ENCODE assay signal across 16 cellular contexts in the genomic region with DNA sequence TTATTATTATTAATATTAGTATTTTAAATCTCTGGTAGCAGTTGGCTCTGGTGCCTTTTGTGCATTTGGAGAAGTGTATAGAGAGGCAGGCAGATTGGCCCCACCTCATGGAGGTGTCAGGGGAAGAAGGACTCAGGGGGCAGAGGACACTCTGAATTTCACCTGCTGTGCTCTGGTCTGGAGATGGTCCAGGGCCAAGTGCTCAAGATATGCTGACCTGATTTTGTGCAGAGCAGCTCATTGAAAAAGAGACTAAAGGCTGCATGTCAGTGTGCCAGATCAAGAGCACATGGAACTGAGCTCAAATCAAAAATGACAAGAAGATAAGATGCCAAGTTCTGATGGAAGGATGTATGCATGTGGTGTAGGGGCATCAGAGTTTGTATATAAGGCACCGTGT.
A peak's percentile ranks its signal among the peaks of the same experiment; 100 is the strongest.
DNase-seq lines count a peak whose midpoint lies in the region; TF ChIP-seq lines count a peak whose summit lies in the region.
"Had no signal": no experiment of that assay in that cellular context is flagged by ENCODE, and none has a peak within 500 bp of the region (broad histone marks: within the 10 kb centered on the region; RNA-seq: fewer than 3 reads in every experiment).

No MANE protein-coding gene starts in this region.

- H3K4me1 ChIP-seq in ascending aorta = peaks cover 11 to 37% of the 10 kb centered on the region in 2 donors
- peaks cover 0 to 4% of the 10 kb centered on the region in 2 experiments for H3K4me1 ChIP-seq in trophoblast cell (ENCODE audit: control insufficient read depth in 1 of 2, insufficient read depth in 2 of 2, low read length in 2 of 2)
- no peaks in the 10 kb centered on the region for H3K4me1 ChIP-seq in Peyer's patch
- no peaks in the 10 kb centered on the region for H3K4me1 ChIP-seq in suprapubic skin
- H3K4me1 ChIP-seq: A549, Caco-2 had no signal

- WGBS in trophoblast cell (ENCODE audit: extremely low coverage, insufficient coverage, insufficient read length) = no CpG with 5 or more reads among the region's 1 CpG
- WGBS in suprapubic skin = 90% methylated on average over 1 of the region's 1 CpG

- TF ChIP-seq CTCF in ascending aorta (IDR thresholded peaks at IDR 0.05) (no peak), Peyer's patch (IDR thresholded peaks at IDR 0.05) (no peak), suprapubic skin (IDR thresholded peaks at IDR 0.05) (no peak)

- TF ChIP-seq EP300 in suprapubic skin (IDR thresholded peaks at IDR 0.05) = no peak

- no peaks in the 10 kb centered on the region for H3K27me3 ChIP-seq in ascending aorta
- H3K27me3 ChIP-seq in trophoblast cell (ENCODE audit: insufficient read depth, low read length) = no peaks in the 10 kb centered on the region
- H3K27me3 ChIP-seq in Peyer's patch = no peaks in the 10 kb centered on the region
- no peaks in the 10 kb centered on the region for H3K27me3 ChIP-seq in suprapubic skin

- H3K4me3 ChIP-seq in ascending aorta (no peak overlapping the region), trophoblast cell (ENCODE audit: low read depth, low read length) (no peak overlapping the region), Peyer's patch (no peak overlapping the region), suprapubic skin (no peak overlapping the region)
- H3K4me3 ChIP-seq: A549, GM23248, HAP-1 had no signal

- H2BK12ac ChIP-seq in trophoblast cell (ENCODE audit: low read length) = peak overlapping the region; percentile 15

- TF ChIP-seq POLR2A in Peyer's patch (IDR thresholded peaks at IDR 0.05) (no peak), suprapubic skin (IDR thresholded peaks at IDR 0.05) (no peak)

- no peak overlapping the region for H3K18ac ChIP-seq in trophoblast cell (ENCODE audit: low read length)

- H3K36me3 ChIP-seq in ascending aorta = no peaks in the 10 kb centered on the region
- H3K36me3 ChIP-seq in trophoblast cell (ENCODE audit: control insufficient read depth in 1 of 2, insufficient read depth in 2 of 2, low read length in 2 of 2) = no peaks in the 10 kb centered on the region
- no peaks in the 10 kb centered on the region for H3K36me3 ChIP-seq in Peyer's patch
- no peaks in the 10 kb centered on the region for H3K36me3 ChIP-seq in suprapubic skin
- H3K36me3 ChIP-seq: HAP-1 had no signal

- no peak overlapping the region for H4K12ac ChIP-seq in trophoblast cell (ENCODE audit: low read depth, low read length)

- no peak overlapping the region for H2AK5ac ChIP-seq in trophoblast cell (ENCODE audit: low read length)

- no peak overlapping the region for H4K91ac ChIP-seq in trophoblast cell (ENCODE audit: low read depth, low read length)

- DNase-seq in NCI-H1092 treated with DMSO at 0.1 percent for 48 hours (lab: John Stamatoyannopoulos, UW) (peak; percentile 5), NCI-H1092 (lab: John Stamatoyannopoulos, UW) (no peak), ascending aorta (ENCODE audit: low spot score in 2 of 2) (no peak), trophoblast cell (no peak), activated T-cell treated with anti-CD3 and anti-CD28 coated beads for 4 hours (no peak), Peyer's patch (no peak), suprapubic skin (ENCODE audit: low spot score in 2 of 2) (no peak)
- DNase-seq: AML-193; Caco-2; CD4-positive, alpha-beta T cell; GDM1 had no signal

- no peak overlapping the region for H4K8ac ChIP-seq in trophoblast cell (ENCODE audit: low read depth, low read length)

- no peak overlapping the region for H3K4ac ChIP-seq in trophoblast cell (ENCODE audit: low read depth, low read length)

- no peaks in the 10 kb centered on the region for H3K79me2 ChIP-seq in trophoblast cell (ENCODE audit: control insufficient read depth, insufficient read depth, low read length, poor library complexity)

- H3K23ac ChIP-seq in trophoblast cell (ENCODE audit: low read length) = no peak overlapping the region

- H2BK120ac ChIP-seq in trophoblast cell (ENCODE audit: insufficient read depth, low read length, poor library complexity) = no peak overlapping the region

- H3K27ac ChIP-seq in ascending aorta (peak overlapping the region; percentile 19 to 27), trophoblast cell (ENCODE audit: low read depth, low read length) (no peak overlapping the region), Peyer's patch (no peak overlapping the region), suprapubic skin (no peak overlapping the region)
- H3K27ac ChIP-seq: 22Rv1, A549, C4-2B, GM23248 had no signal

- H3K9me3 ChIP-seq in ascending aorta (no peaks in the 10 kb centered on the region), trophoblast cell (ENCODE audit: insufficient read depth, low read depth, low read length) (no peaks in the 10 kb centered on the region), Peyer's patch (no peaks in the 10 kb centered on the region), suprapubic skin (no peaks in the 10 kb centered on the region)
- H3K9me3 ChIP-seq: A549, Caco-2, HAP-1 had no signal

- H3K14ac ChIP-seq in trophoblast cell (ENCODE audit: low read length) = no peak overlapping the region

- no peak overlapping the region for H2BK5ac ChIP-seq in trophoblast cell (ENCODE audit: low read depth, low read length, poor library complexity)

- no peak overlapping the region for H3K9ac ChIP-seq in trophoblast cell (ENCODE audit: low read length)
- H3K9ac ChIP-seq: GM23248 had no signal

- peaks cover 7% of the 10 kb centered on the region for H3K79me1 ChIP-seq in trophoblast cell (ENCODE audit: low read length)

- no peak overlapping the region for H3K4me2 ChIP-seq in trophoblast cell (ENCODE audit: low read length)
- H3K4me2 ChIP-seq: A549 had no signal

- intact Hi-C loops in ascending aorta (cut with DNase I) = no loop called here

- H2AFZ ChIP-seq in trophoblast cell (ENCODE audit: insufficient read depth, low read length, poor library complexity) = no peak overlapping the region
- H2AFZ ChIP-seq: GM23248 had no signal

Comparison
In these comparisons a context has a peak if more than half of its experiments do, and no peak if none do; other contexts are left out.
1. H3K27ac ChIP-seq: peak in ascending aorta (2 of 2); none in trophoblast cell (single experiment), Peyer's patch (0 of 4) and suprapubic skin (single experiment).